26 cellular contexts compared by ENCODE assay signal in the genomic region with DNA sequence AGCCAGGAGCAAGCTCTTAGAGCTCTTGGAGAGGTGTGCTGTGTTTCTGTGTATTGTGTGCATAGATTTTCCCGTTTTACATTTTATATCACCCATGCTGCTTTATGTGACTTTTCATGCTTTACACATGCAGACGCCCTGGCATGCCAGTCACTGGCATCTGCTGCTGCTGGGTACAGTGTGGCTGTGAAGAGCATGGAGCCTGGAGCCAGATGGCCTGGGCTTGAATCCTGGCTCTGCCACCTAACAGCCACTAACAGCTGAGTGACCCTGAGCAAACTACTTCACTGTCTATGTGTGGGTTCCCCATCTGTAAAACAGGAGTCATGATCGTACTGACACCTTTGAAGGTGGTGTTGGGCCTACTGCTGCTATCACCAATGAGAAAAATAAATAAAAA. TPM values are rescaled to one million over a fixed set of nuclear protein-coding genes. Genes with fewer than 3 reads are reported as not detected.
"Had no signal": no experiment of that assay in that cellular context is flagged by ENCODE, and none has a peak within 500 bp of the region (broad histone marks: within the 10 kb centered on the region; RNA-seq: fewer than 3 reads in every experiment).

No MANE protein-coding gene starts in this region.

- DNase-seq: activated CD4-positive, alpha-beta T cell treated with anti-CD3 and anti-CD28 coated beads, Interleukin-2, amount 50 U/mL, for 1 hour; activated CD8-positive, alpha-beta memory T cell treated with anti-CD3 and anti-CD28 coated beads, Interleukin-2, amount 50 U/mL, for 4 hours; activated effector memory CD4-positive, alpha-beta T cell treated with anti-CD3 and anti-CD28 coated beads, Interleukin-2, amount 50 U/mL, for 16 hours; activated naive CD4-positive, alpha-beta T cell treated with anti-CD3 and anti-CD28 coated beads, Interleukin-2, amount 50 U/mL, for 16 hours; activated T-cell treated with anti-CD3 and anti-CD28 coated beads, Interleukin-2, amount 50 U/mL, for 72 hours; effector memory CD4-positive, alpha-beta T cell; left colon; midbrain; ovary; psoas muscle; right lobe of liver; small intestine; stimulated activated CD4-positive, alpha-beta T cell treated with anti-CD3 and anti-CD28 coated beads, Interleukin-15, amount 100 ng/mL, for 24 hours; stimulated activated CD4-positive, alpha-beta T cell treated with anti-CD3 and anti-CD28 coated beads, Interleukin-2, amount 100 ng/mL, for 48 hours; T1000 had no signal

- ATAC-seq: activated T-cell treated with anti-CD3 and anti-CD28 coated beads, Interleukin-2, amount 50 U/mL, for 72 hours; left colon; psoas muscle; right lobe of liver had no signal

- H3K4me1 ChIP-seq: neural progenitor cell had no signal

- H3K27me3 ChIP-seq: ascending aorta, breast epithelium, esophagus muscularis mucosa, neural progenitor cell, ovary, right lobe of liver, suprapubic skin had no signal

- H3K4me3 ChIP-seq: ascending aorta, breast epithelium, esophagus muscularis mucosa, neural progenitor cell, ovary, psoas muscle, right lobe of liver, suprapubic skin had no signal

- H3K9me3 Mint-ChIP-seq: activated T-cell treated with anti-CD3 and anti-CD28 coated beads, Interleukin-2, amount 50 U/mL, for 72 hours; dendritic cell treated with granulocyte-macrophage colony-stimulating factor and Interleukin-4, amounts not matched to agents 40 ng/mL and 50 ng/mL, for 4 days; neural progenitor cell; stimulated activated naive CD8-positive, alpha-beta T cell treated with anti-CD3 and anti-CD28 coated beads, Interleukin-15, Interleukin-2, amounts not matched to agents 100 ng/mL and 50 ng/mL, for 24 hours; type B pancreatic cell had no signal

- H3K27ac Mint-ChIP-seq: activated T-cell treated with anti-CD3 and anti-CD28 coated beads, Interleukin-2, amount 50 U/mL, for 72 hours; dendritic cell treated with granulocyte-macrophage colony-stimulating factor and Interleukin-4, amounts not matched to agents 40 ng/mL and 50 ng/mL, for 4 days; neural progenitor cell; stimulated activated naive CD8-positive, alpha-beta T cell treated with anti-CD3 and anti-CD28 coated beads, Interleukin-15, Interleukin-2, amounts not matched to agents 100 ng/mL and 50 ng/mL, for 24 hours; type B pancreatic cell had no signal

- H3K27ac ChIP-seq: ascending aorta, breast epithelium, neural progenitor cell, ovary, psoas muscle, right lobe of liver, suprapubic skin had no signal

- H3K36me3 ChIP-seq: breast epithelium, neural progenitor cell, ovary had no signal

- H3K4me3 Mint-ChIP-seq: activated T-cell treated with anti-CD3 and anti-CD28 coated beads, Interleukin-2, amount 50 U/mL, for 72 hours; dendritic cell treated with granulocyte-macrophage colony-stimulating factor and Interleukin-4, amounts not matched to agents 40 ng/mL and 50 ng/mL, for 4 days; neural progenitor cell; stimulated activated naive CD8-positive, alpha-beta T cell treated with anti-CD3 and anti-CD28 coated beads, Interleukin-15, Interleukin-2, amounts not matched to agents 100 ng/mL and 50 ng/mL, for 24 hours; type B pancreatic cell had no signal

- H3K27me3 Mint-ChIP-seq: dendritic cell treated with granulocyte-macrophage colony-stimulating factor and Interleukin-4, amounts not matched to agents 40 ng/mL and 50 ng/mL, for 4 days; stimulated activated naive CD8-positive, alpha-beta T cell treated with anti-CD3 and anti-CD28 coated beads, Interleukin-15, Interleukin-2, amounts not matched to agents 100 ng/mL and 50 ng/mL, for 24 hours; type B pancreatic cell had no signal

- H3K9me3 ChIP-seq: ascending aorta, breast epithelium, esophagus muscularis mucosa, ovary, psoas muscle, right lobe of liver, suprapubic skin had no signal

RNA-seq across cellular contexts. Expression of a gene that starts 39.6 kb away (rescaled TPM):
- total RNA-seq: activated T-cell treated with anti-CD3 and anti-CD28 coated beads, Interleukin-2, amount 50 U/mL, for 72 hours; endothelial cell of umbilical vein; lung microvascular endothelial cell; T-helper 1 cell treated with Interleukin-12 subunit alpha and Interleukin-12 subunit beta and Interleukin-4 antibody, amounts not matched to agents 30 ng/mL and 1 ng/mL, for 36 hours had no signal
- polyA plus RNA-seq: endothelial cell of umbilical vein had no signal
